ENCODE assay signal across 1 cellular context in the genomic region with DNA sequence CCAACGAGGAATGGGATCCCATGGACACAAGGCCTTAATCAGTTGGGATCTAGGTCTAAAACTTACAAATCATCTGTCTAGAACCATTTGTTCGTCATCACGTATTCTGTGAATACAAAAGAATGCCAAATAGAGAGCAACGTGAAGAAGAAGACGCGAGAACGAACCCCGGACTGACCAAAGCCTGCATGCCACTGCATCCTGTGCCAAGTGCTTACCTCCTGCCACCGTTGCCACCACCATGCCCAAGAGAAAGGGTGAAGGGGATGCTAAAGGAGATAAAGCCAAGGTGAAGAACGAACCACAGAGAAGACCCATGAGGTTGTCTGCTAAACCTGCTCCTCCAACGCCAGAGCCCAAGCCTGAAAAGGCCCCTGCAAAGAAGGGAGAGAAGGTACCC.
TF ChIP-seq lines count a peak whose summit lies in the region.

No MANE protein-coding gene starts in this region.

TF ChIP-seq in GM23338, 12 proteins besides CTCF, POLR2A, EP300 and RAD21 (continued from another document):
- TF ChIP-seq, protein P1, sequence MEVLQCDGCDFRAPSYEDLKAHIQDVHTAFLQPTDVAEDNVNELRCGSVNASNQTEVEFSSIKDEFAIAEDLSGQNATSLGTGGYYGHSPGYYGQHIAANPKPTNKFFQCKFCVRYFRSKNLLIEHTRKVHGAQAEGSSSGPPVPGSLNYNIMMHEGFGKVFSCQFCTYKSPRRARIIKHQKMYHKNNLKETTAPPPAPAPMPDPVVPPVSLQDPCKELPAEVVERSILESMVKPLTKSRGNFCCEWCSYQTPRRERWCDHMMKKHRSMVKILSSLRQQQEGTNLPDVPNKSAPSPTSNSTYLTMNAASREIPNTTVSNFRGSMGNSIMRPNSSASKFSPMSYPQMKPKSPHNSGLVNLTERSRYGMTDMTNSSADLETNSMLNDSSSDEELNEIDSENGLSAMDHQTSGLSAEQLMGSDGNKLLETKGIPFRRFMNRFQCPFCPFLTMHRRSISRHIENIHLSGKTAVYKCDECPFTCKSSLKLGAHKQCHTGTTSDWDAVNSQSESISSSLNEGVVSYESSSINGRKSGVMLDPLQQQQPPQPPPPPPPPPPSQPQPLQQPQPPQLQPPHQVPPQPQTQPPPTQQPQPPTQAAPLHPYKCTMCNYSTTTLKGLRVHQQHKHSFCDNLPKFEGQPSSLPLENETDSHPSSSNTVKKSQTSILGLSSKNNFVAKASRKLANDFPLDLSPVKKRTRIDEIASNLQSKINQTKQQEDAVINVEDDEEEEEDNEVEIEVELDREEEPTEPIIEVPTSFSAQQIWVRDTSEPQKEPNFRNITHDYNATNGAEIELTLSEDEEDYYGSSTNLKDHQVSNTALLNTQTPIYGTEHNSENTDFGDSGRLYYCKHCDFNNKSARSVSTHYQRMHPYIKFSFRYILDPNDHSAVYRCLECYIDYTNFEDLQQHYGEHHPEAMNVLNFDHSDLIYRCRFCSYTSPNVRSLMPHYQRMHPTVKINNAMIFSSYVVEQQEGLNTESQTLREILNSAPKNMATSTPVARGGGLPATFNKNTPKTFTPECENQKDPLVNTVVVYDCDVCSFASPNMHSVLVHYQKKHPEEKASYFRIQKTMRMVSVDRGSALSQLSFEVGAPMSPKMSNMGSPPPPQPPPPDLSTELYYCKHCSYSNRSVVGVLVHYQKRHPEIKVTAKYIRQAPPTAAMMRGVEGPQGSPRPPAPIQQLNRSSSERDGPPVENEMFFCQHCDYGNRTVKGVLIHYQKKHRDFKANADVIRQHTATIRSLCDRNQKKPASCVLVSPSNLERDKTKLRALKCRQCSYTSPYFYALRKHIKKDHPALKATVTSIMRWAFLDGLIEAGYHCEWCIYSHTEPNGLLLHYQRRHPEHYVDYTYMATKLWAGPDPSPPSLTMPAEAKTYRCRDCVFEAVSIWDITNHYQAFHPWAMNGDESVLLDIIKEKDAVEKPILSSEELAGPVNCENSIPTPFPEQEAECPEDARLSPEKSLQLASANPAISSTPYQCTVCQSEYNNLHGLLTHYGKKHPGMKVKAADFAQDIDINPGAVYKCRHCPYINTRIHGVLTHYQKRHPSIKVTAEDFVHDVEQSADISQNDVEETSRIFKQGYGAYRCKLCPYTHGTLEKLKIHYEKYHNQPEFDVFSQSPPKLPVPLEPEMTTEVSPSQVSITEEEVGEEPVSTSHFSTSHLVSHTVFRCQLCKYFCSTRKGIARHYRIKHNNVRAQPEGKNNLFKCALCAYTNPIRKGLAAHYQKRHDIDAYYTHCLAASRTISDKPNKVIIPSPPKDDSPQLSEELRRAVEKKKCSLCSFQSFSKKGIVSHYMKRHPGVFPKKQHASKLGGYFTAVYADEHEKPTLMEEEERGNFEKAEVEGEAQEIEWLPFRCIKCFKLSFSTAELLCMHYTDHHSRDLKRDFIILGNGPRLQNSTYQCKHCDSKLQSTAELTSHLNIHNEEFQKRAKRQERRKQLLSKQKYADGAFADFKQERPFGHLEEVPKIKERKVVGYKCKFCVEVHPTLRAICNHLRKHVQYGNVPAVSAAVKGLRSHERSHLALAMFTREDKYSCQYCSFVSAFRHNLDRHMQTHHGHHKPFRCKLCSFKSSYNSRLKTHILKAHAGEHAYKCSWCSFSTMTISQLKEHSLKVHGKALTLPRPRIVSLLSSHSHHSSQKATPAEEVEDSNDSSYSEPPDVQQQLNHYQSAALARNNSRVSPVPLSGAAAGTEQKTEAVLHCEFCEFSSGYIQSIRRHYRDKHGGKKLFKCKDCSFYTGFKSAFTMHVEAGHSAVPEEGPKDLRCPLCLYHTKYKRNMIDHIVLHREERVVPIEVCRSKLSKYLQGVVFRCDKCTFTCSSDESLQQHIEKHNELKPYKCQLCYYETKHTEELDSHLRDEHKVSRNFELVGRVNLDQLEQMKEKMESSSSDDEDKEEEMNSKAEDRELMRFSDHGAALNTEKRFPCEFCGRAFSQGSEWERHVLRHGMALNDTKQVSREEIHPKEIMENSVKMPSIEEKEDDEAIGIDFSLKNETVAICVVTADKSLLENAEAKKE (CRISPR knock-in tag; IDR thresholded peaks at IDR 0.05), result no peak
- TF ChIP-seq, protein P2, sequence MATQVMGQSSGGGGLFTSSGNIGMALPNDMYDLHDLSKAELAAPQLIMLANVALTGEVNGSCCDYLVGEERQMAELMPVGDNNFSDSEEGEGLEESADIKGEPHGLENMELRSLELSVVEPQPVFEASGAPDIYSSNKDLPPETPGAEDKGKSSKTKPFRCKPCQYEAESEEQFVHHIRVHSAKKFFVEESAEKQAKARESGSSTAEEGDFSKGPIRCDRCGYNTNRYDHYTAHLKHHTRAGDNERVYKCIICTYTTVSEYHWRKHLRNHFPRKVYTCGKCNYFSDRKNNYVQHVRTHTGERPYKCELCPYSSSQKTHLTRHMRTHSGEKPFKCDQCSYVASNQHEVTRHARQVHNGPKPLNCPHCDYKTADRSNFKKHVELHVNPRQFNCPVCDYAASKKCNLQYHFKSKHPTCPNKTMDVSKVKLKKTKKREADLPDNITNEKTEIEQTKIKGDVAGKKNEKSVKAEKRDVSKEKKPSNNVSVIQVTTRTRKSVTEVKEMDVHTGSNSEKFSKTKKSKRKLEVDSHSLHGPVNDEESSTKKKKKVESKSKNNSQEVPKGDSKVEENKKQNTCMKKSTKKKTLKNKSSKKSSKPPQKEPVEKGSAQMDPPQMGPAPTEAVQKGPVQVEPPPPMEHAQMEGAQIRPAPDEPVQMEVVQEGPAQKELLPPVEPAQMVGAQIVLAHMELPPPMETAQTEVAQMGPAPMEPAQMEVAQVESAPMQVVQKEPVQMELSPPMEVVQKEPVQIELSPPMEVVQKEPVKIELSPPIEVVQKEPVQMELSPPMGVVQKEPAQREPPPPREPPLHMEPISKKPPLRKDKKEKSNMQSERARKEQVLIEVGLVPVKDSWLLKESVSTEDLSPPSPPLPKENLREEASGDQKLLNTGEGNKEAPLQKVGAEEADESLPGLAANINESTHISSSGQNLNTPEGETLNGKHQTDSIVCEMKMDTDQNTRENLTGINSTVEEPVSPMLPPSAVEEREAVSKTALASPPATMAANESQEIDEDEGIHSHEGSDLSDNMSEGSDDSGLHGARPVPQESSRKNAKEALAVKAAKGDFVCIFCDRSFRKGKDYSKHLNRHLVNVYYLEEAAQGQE (IDR thresholded peaks at IDR 0.05; ENCODE audit: unreplicated experiment), result no peak
- no peak for TF ChIP-seq EZH2 (IDR thresholded peaks at IDR 0.05; ENCODE audit: low read depth, unreplicated experiment)
- TF ChIP-seq ZNF331 (CRISPR knock-in tag; IDR thresholded peaks at IDR 0.05; ENCODE audit: low read depth), result no peak
- TF ChIP-seq, protein P3, sequence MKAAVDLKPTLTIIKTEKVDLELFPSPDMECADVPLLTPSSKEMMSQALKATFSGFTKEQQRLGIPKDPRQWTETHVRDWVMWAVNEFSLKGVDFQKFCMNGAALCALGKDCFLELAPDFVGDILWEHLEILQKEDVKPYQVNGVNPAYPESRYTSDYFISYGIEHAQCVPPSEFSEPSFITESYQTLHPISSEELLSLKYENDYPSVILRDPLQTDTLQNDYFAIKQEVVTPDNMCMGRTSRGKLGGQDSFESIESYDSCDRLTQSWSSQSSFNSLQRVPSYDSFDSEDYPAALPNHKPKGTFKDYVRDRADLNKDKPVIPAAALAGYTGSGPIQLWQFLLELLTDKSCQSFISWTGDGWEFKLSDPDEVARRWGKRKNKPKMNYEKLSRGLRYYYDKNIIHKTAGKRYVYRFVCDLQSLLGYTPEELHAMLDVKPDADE (IDR thresholded peaks at IDR 0.05), result no peak
- no peak for TF ChIP-seq NANOG (IDR thresholded peaks at IDR 0.05; ENCODE audit: borderline replicate concordance)
- TF ChIP-seq JUNB (IDR thresholded peaks at IDR 0.05; ENCODE audit: unreplicated experiment), result no peak
- TF ChIP-seq STAT1 (IDR thresholded peaks at IDR 0.05; ENCODE audit: unreplicated experiment), result no peak
- TF ChIP-seq CREB1 (CRISPR knock-in tag; IDR thresholded peaks at IDR 0.05; ENCODE audit: low read depth), result no peak
- no peak for TF ChIP-seq ZNF114 (CRISPR knock-in tag; IDR thresholded peaks at IDR 0.05)
- TF ChIP-seq POLR2AphosphoS5 (IDR thresholded peaks at IDR 0.05; ENCODE audit: low read depth), result no peak
